ENCODE assay signal across 12 cellular contexts in the genomic region with DNA sequence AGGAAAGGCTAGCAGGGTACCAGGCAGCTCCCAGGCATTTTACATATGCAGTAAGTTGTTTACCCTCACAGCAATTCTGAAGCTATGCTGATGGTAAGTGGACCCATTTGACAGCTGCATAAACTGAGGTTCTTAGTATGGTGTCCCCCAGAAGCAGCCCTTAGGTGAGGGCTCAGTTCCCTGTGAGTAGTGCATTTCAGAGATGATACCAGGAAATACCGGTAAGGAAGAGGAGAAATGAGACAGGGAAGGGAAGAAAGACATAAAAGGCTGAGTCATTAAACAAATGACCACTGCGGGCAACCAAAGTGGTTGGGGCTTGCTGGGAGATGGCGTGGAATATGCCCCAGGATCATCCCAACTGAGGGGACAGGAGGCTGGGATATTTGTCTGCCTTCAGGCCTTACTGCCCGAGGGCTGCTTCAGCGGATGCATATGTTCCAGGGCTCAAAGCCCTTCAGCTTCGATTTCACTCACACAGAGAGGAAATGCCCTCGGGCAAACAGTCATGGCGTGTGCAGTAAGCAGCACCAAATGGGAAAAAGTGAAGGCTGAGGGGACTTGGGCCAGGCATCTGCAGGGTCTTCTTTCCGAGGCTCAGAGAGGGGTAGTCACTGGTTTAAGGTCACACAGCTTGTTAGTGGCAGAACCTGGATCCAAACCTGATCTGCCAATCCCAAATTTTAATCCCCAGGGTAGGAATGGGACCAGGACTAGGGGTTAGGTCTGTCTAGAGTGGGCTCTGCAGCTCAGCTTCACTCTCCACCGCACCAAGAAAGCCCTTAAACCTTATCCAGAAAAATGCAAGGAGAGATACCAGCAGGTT.
A peak's percentile ranks its signal among the peaks of the same experiment; 100 is the strongest.
DNase-seq lines count a peak whose midpoint lies in the region; ATAC-seq, FAIRE-seq and TF ChIP-seq lines count a peak whose summit lies in the region.
"Had no signal": no experiment of that assay in that cellular context is flagged by ENCODE, and none has a peak within 500 bp of the region (broad histone marks: within the 10 kb centered on the region; RNA-seq: fewer than 3 reads in every experiment).

No MANE protein-coding gene starts in this region.

- H3K4me1 Mint-ChIP-seq in activated naive CD4-positive, alpha-beta T cell treated with anti-CD3 and anti-CD28 coated beads, Interleukin-2, amount 50 U/mL, for 24 hours, result peaks cover 20% of the 10 kb centered on the region

- TF ChIP-seq CTCF in epithelial cell of esophagus (IDR thresholded peaks at IDR 0.05; ENCODE audit: insufficient read depth, low read depth, low read length, missing control alignments), result no peak

- no peaks in the 10 kb centered on the region for H3K36me3 ChIP-seq in aorta (ENCODE audit: control insufficient read depth in 1 of 2, insufficient read depth in 2 of 2, low read length in 1 of 2)

- H3K36me3 Mint-ChIP-seq in activated naive CD4-positive, alpha-beta T cell treated with anti-CD3 and anti-CD28 coated beads, Interleukin-2, amount 50 U/mL, for 24 hours, result no peaks in the 10 kb centered on the region
- H3K36me3 Mint-ChIP-seq: type B pancreatic cell had no signal

- H3K27ac Mint-ChIP-seq in activated naive CD4-positive, alpha-beta T cell treated with anti-CD3 and anti-CD28 coated beads, Interleukin-2, amount 50 U/mL, for 24 hours, result peak overlapping the region; percentile 77
- H3K27ac Mint-ChIP-seq: progenitor cell of endocrine pancreas, type B pancreatic cell had no signal

- H3K4me3 ChIP-seq in epithelial cell of esophagus (ENCODE audit: low read length) (no peak overlapping the region), aorta (ENCODE audit: low read length in 2 of 2) (no peak overlapping the region)
- H3K4me3 ChIP-seq: body of pancreas had no signal

- H3K27me3 Mint-ChIP-seq in activated naive CD4-positive, alpha-beta T cell treated with anti-CD3 and anti-CD28 coated beads, Interleukin-2, amount 50 U/mL, for 24 hours, result no peaks in the 10 kb centered on the region

- no peak overlapping the region for H3K4me3 Mint-ChIP-seq in activated naive CD4-positive, alpha-beta T cell treated with anti-CD3 and anti-CD28 coated beads, Interleukin-2, amount 50 U/mL, for 24 hours
- H3K4me3 Mint-ChIP-seq: type B pancreatic cell had no signal

- intact Hi-C loops in aorta (cut with DNase I), result no loop called here

- H3K9me3 Mint-ChIP-seq in activated naive CD4-positive, alpha-beta T cell treated with anti-CD3 and anti-CD28 coated beads, Interleukin-2, amount 50 U/mL, for 24 hours, result no peaks in the 10 kb centered on the region
- H3K9me3 Mint-ChIP-seq: type B pancreatic cell had no signal

- FAIRE-seq in RCC 7860 (lab: Jason Lieb, UNC), result peak; percentile 66
- FAIRE-seq: islet of Langerhans had no signal

- 85 to 90% methylated on average over 10 of the region's 10 CpGs for WGBS in aorta, 2 donors

- no peaks in the 10 kb centered on the region for H3K27me3 ChIP-seq in aorta (ENCODE audit: control insufficient read depth in 1 of 2, insufficient read depth in 2 of 2, low read length in 1 of 2)
- H3K27me3 ChIP-seq: body of pancreas had no signal

- no peaks in the 10 kb centered on the region for H3K9me3 ChIP-seq in aorta (ENCODE audit: control insufficient read depth, low read length)
- H3K9me3 ChIP-seq: body of pancreas had no signal

- ATAC-seq in aorta (ENCODE audit: low FRiP score) (no peak), GM21786 (IDR thresholded peaks at IDR 0.05; ENCODE audit: unreplicated experiment) (no peak)
- ATAC-seq: body of pancreas had no signal

- H3K27ac ChIP-seq in aorta (ENCODE audit: low read depth in 1 of 2, low read length in 2 of 2), result no peak overlapping the region
- H3K27ac ChIP-seq: body of pancreas had no signal

- H3K4me1 ChIP-seq in aorta (ENCODE audit: control insufficient read depth in 1 of 2, insufficient read depth in 2 of 2, low read length in 2 of 2), result no peaks in the 10 kb centered on the region
- H3K4me1 ChIP-seq: body of pancreas had no signal

- DNase-seq in activated naive CD4-positive, alpha-beta T cell (lab: John Stamatoyannopoulos, UW), result no peak
- DNase-seq in RCC 7860 (ENCODE audit: low spot score) (peak; percentile 39), epithelial cell of esophagus (ENCODE audit: low read depth) (peak; percentile 40), aorta (peak; percentile 7 to 32)
- DNase-seq in activated CD8-positive, alpha-beta memory T cell treated with anti-CD3 and anti-CD28 coated beads, Interleukin-2, amount 50 U/mL, for 48 hours, result no peak
- DNase-seq in stimulated activated CD4-positive, alpha-beta T cell treated with anti-CD3 and anti-CD28 coated beads, Interleukin-12 subunit alpha, Interleukin-12 subunit beta, amount 100 ng/mL, for 4 hours, result no peak
- DNase-seq: body of pancreas had no signal

Comparison
In these comparisons a context has a peak if more than half of its experiments do, and no peak if none do; other contexts are left out.
1. DNase-seq: peak in RCC 7860 (single experiment), epithelial cell of esophagus (single experiment) and aorta (2 of 2); none in activated naive CD4-positive, alpha-beta T cell (0 of 4), activated CD8-positive, alpha-beta memory T cell treated with anti-CD3 and anti-CD28 coated beads, Interleukin-2, amount 50 U/mL, for 48 hours (single experiment) and stimulated activated CD4-positive, alpha-beta T cell treated with anti-CD3 and anti-CD28 coated beads, Interleukin-12 subunit alpha, Interleukin-12 subunit beta, amount 100 ng/mL, for 4 hours (single experiment).